9 cellular contexts compared by ENCODE assay signal in genomic region chr14:74979442-74980397, GRCh38. TPM values are rescaled to one million over a fixed set of nuclear protein-coding genes. Genes with fewer than 3 reads are reported as not detected.
A peak's percentile ranks its signal among the peaks of the same experiment; 100 is the strongest.
DNase-seq lines count a peak whose midpoint lies in the region; FAIRE-seq and TF ChIP-seq lines count a peak whose summit lies in the region.
"Had no signal": no experiment of that assay in that cellular context is flagged by ENCODE, and none has a peak within 500 bp of the region (broad histone marks: within the 10 kb centered on the region; RNA-seq: fewer than 3 reads in every experiment).

No MANE protein-coding gene starts in this region.

- H3K4ac ChIP-seq in mesendoderm (ENCODE audit: low read depth, low read length): peak overlapping the region; percentile 6

- TF ChIP-seq CTCF in AG10803 (conservative IDR thresholded peaks at IDR 0.05; ENCODE audit: low read length): peak; percentile 35
- no peak for TF ChIP-seq CTCF in breast epithelium (IDR thresholded peaks at IDR 0.05)
- peak in 2 of 6 experiments; percentile 16 to 23 for TF ChIP-seq CTCF in esophagus squamous epithelium (IDR thresholded peaks at IDR 0.05)

- H3K4me1 ChIP-seq in breast epithelium (peaks cover 2 to 10% of the 10 kb centered on the region in 2 donors), mesendoderm (ENCODE audit: control insufficient read depth, low read depth, low read length) (peaks cover 25% of the 10 kb centered on the region), esophagus squamous epithelium (peaks cover 3 to 97% (median 51%) of the 10 kb centered on the region in 3 donors)

- no peak overlapping the region for H2BK15ac ChIP-seq in mesendoderm (replicated peaks; ENCODE audit: low read depth)

- H3K23ac ChIP-seq in mesendoderm (ENCODE audit: low read length): peak overlapping the region; percentile 48

- no peaks in the 10 kb centered on the region for H3K9me3 ChIP-seq in breast epithelium
- H3K9me3 ChIP-seq in esophagus squamous epithelium: no peaks in the 10 kb centered on the region

- DNase-seq in AG10803 (ENCODE audit: low read depth) (peak; percentile 68), NCI-H128 (lab: John Stamatoyannopoulos, UW; ENCODE audit: unreplicated experiment) (peak; percentile 57), breast epithelium (ENCODE audit: low spot score in 2 of 2) (no peak), mesendoderm (peak; percentile 92), esophagus squamous epithelium (lab: John Stamatoyannopoulos, UW) (no peak), H54 (ENCODE audit: insufficient read length, low spot score) (no peak), NCI-H1436 treated with DMSO at 0.1 percent for 48 hours (lab: John Stamatoyannopoulos, UW) (no peak), NCI-H510A treated with DMSO at 0.1 percent for 48 hours (lab: John Stamatoyannopoulos, UW) (no peak)
- DNase-seq: naive B cell had no signal

- H3K56ac ChIP-seq in mesendoderm (ENCODE audit: low read length): peak overlapping the region; percentile 80

- H3K79me2 ChIP-seq in mesendoderm (ENCODE audit: control insufficient read depth, insufficient read depth, low read length): no peaks in the 10 kb centered on the region

- no peaks in the 10 kb centered on the region for H3K79me1 ChIP-seq in mesendoderm (ENCODE audit: low read length)

- no peak overlapping the region for H4K5ac ChIP-seq in mesendoderm (ENCODE audit: low read length)

- H2BK5ac ChIP-seq in mesendoderm (ENCODE audit: low read length): peak overlapping the region; percentile 81

- H3K4me3 ChIP-seq in AG10803 (ENCODE audit: low read length) (no peak overlapping the region), breast epithelium (no peak overlapping the region), mesendoderm (ENCODE audit: low read length) (no peak overlapping the region), esophagus squamous epithelium (no peak overlapping the region)

- H2BK120ac ChIP-seq in mesendoderm (ENCODE audit: low read depth, low read length): no peak overlapping the region

- peak overlapping the region; percentile 42 to 45 for H3K27ac ChIP-seq in breast epithelium
- H3K27ac ChIP-seq in mesendoderm (ENCODE audit: low read depth, low read length): peak overlapping the region; percentile 22
- peak overlapping the region in 2 of 4 donors; percentile 60 to 63 for H3K27ac ChIP-seq in esophagus squamous epithelium

- no peaks in the 10 kb centered on the region for H3K36me3 ChIP-seq in breast epithelium
- H3K36me3 ChIP-seq in mesendoderm (ENCODE audit: control insufficient read depth, insufficient read depth, low read length): no peaks in the 10 kb centered on the region
- H3K36me3 ChIP-seq in esophagus squamous epithelium: no peaks in the 10 kb centered on the region

- peak overlapping the region; percentile 1 for H3K18ac ChIP-seq in mesendoderm (ENCODE audit: low read length)

- H3K4me2 ChIP-seq in mesendoderm (ENCODE audit: low read length): no peak overlapping the region

- no peaks in the 10 kb centered on the region for H3K27me3 ChIP-seq in breast epithelium
- H3K27me3 ChIP-seq in mesendoderm (ENCODE audit: insufficient read depth, low read length, poor library complexity): no peaks in the 10 kb centered on the region
- H3K27me3 ChIP-seq in esophagus squamous epithelium: no peaks in the 10 kb centered on the region

- WGBS in mesendoderm (ENCODE audit: extremely low coverage, insufficient coverage, low lambda C conversion rate): no CpG with 5 or more reads among the region's 23 CpGs
- WGBS in esophagus squamous epithelium, 2 donors: 63 to 65% methylated on average over 10 to 11 of the region's 23 CpGs

- no peak for FAIRE-seq in H54 (lab: Jason Lieb, UNC)

- TF ChIP-seq POLR2A in breast epithelium (IDR thresholded peaks at IDR 0.05) (no peak), esophagus squamous epithelium (IDR thresholded peaks at IDR 0.05) (no peak), H54 (IDR thresholded peaks at IDR 0.05; ENCODE audit: low read depth, low read length) (no peak)

- intact Hi-C loops in breast epithelium (cut with DNase I; ENCODE audit: low total_unique reads) (no loop called here), esophagus squamous epithelium (cut with DNase I) (no loop called here)

- peak overlapping the region; percentile 21 for H3K9ac ChIP-seq in mesendoderm (ENCODE audit: low read length)

- H2AK5ac ChIP-seq in mesendoderm (ENCODE audit: low read length): peak overlapping the region; percentile 88

- H4K8ac ChIP-seq in mesendoderm (ENCODE audit: low read depth, low read length): no peak overlapping the region

RNA-seq across cellular contexts. Expression of gene EIF2B2, which starts 23.0 kb away (rescaled TPM):
- total RNA-seq in breast epithelium (10 to 100 TPM; 31.8 to 40.3 (median 36.0) TPM), esophagus squamous epithelium (10 to 100 TPM; 27.8 to 41.0 (median 39.0) TPM)
- polyA plus RNA-seq in mesendoderm (2013, experiment 1 of 2): 37.3 TPM
- 37.9 TPM for polyA plus RNA-seq in mesendoderm (2013, experiment 2 of 2)

RNA-seq across cellular contexts. Expression of gene PGF, which starts 24.3 kb away (rescaled TPM):
- 10 to 100 TPM in 1 of 3 donors, 1 to 10 TPM in 2; 3.7 to 17.9 (median 8.2) TPM for total RNA-seq in breast epithelium
- 1.2 TPM for polyA plus RNA-seq in mesendoderm (2013, experiment 1 of 2)
- 1.3 TPM for polyA plus RNA-seq in mesendoderm (2013, experiment 2 of 2)
- 10 to 100 TPM in 1 of 4 donors, 1 to 10 TPM in 3; 1.6 to 42.3 (median 6.2) TPM for total RNA-seq in esophagus squamous epithelium

RNA-seq across cellular contexts. Expression of gene RPS6KL1, which starts 56.7 kb away (rescaled TPM):
- total RNA-seq in breast epithelium: 1 to 10 TPM; 2.9 to 5.6 (median 3.3) TPM
- 5.1 TPM for polyA plus RNA-seq in mesendoderm (2013, experiment 1 of 2)
- polyA plus RNA-seq in mesendoderm (2013, experiment 2 of 2): 6.0 TPM
- 1 to 10 TPM in 3 of 4 donors, under 1 TPM in 1; 0.83 to 1.7 (median 1.3) TPM for total RNA-seq in esophagus squamous epithelium

Comparison
In these comparisons a context has a peak if more than half of its experiments do, and no peak if none do; other contexts are left out.
1. DNase-seq: peak in AG10803 (single experiment), NCI-H128 (single experiment) and mesendoderm (single experiment); none in breast epithelium (0 of 2), esophagus squamous epithelium (single experiment), H54 (single experiment), NCI-H1436 treated with DMSO at 0.1 percent for 48 hours (single experiment) and NCI-H510A treated with DMSO at 0.1 percent for 48 hours (single experiment).